13 cellular contexts compared by ENCODE assay signal in genomic region chr18:47075098-47075883, GRCh38. TPM values are rescaled to one million over a fixed set of nuclear protein-coding genes. Genes with fewer than 3 reads are reported as not detected.
DNase-seq lines count a peak whose midpoint lies in the region; ATAC-seq, FAIRE-seq and TF ChIP-seq lines count a peak whose summit lies in the region.
"Had no signal": no experiment of that assay in that cellular context is flagged by ENCODE, and none has a peak within 500 bp of the region (broad histone marks: within the 10 kb centered on the region; RNA-seq: fewer than 3 reads in every experiment).

No MANE protein-coding gene starts in this region.

- no peak for TF ChIP-seq CTCF in Calu3 (IDR thresholded peaks at IDR 0.05; ENCODE audit: unreplicated experiment)
- no peak for TF ChIP-seq CTCF in GM12878 (IDR thresholded peaks at IDR 0.05 in 2 of 3, conservative IDR thresholded peaks at IDR 0.05 in 1 of 3; ENCODE audit: control insufficient read depth in 2 of 3, extremely low read depth in 1 of 3, insufficient read depth in 1 of 3, low read depth in 3 of 3, low read length in 3 of 3)

- BruUV-seq in Calu3 (replicated peaks; lab: Mats Ljungman, UMichigan), result no TSS peak
- no TSS peak for BruUV-seq in GM12878 (replicated peaks; lab: Mats Ljungman, UMichigan)

- intact Hi-C loops in Calu3 (cut with micrococcal nuclease; ENCODE audit: unreplicated experiment), result no loop called here
- intact Hi-C loops in GM12878 (cut with micrococcal nuclease; ENCODE audit: unreplicated experiment), result no loop called here

- H3K27ac Mint-ChIP-seq in Calu3 (ENCODE audit: unreplicated experiment), result no peak overlapping the region
- no peak overlapping the region for H3K27ac Mint-ChIP-seq in activated CD4-positive, alpha-beta T cell treated with anti-CD3 and anti-CD28 coated beads, Interleukin-2, amount 10 ng/mL, durations not matched to agents 7 days and 5 days
- H3K27ac Mint-ChIP-seq: CD4-positive, CD25-positive, alpha-beta regulatory T cell had no signal

- no peaks in the 10 kb centered on the region for H3K27me3 Mint-ChIP-seq in Calu3 (ENCODE audit: unreplicated experiment)
- H3K27me3 Mint-ChIP-seq in activated CD4-positive, alpha-beta T cell treated with anti-CD3 and anti-CD28 coated beads, Interleukin-2, amount 10 ng/mL, durations not matched to agents 7 days and 5 days, result peaks cover 4% of the 10 kb centered on the region
- H3K27me3 Mint-ChIP-seq: CD4-positive, CD25-positive, alpha-beta regulatory T cell had no signal

- H3K4me1 Mint-ChIP-seq in Calu3 (ENCODE audit: low read depth, unreplicated experiment), result no peaks in the 10 kb centered on the region
- H3K4me1 Mint-ChIP-seq in activated CD4-positive, alpha-beta T cell treated with anti-CD3 and anti-CD28 coated beads, Interleukin-2, amount 10 ng/mL, durations not matched to agents 7 days and 5 days, result peaks cover 2% of the 10 kb centered on the region
- H3K4me1 Mint-ChIP-seq: CD4-positive, CD25-positive, alpha-beta regulatory T cell had no signal

- TF ChIP-seq EP300 in GM12878 (IDR thresholded peaks at IDR 0.05; ENCODE audit: borderline replicate concordance in 1 of 2, control insufficient read depth in 1 of 2, low read depth in 2 of 2, low read length in 2 of 2), result no peak

- CTCF ChIA-PET in Calu3 (lab: Charles Lee) (interaction anchor here (1.1 kb wide), 1 partner anchor 60 kb away, joined by 3 read pairs; no protein-coding TSS in a partner anchor), GM12878 (lab: Yijun Ruan, JAX) (no interaction called here)
- CTCF ChIA-PET in activated CD4-positive, alpha-beta T cell treated with anti-CD3 and anti-CD28 coated beads, Interleukin-2, amount 10 ng/mL, durations not matched to agents 7 days and 5 days (lab: Charles Lee), result interaction anchor here (0.5 kb wide), 1 partner anchor 114 kb away, joined by 3 read pairs; no protein-coding TSS in a partner anchor

- no peaks in the 10 kb centered on the region for H3K36me3 ChIP-seq in GM12878 (ENCODE audit: control insufficient read depth in 2 of 2, insufficient read depth in 2 of 2, low read length in 1 of 2)

- no peak overlapping the region for H3K9ac ChIP-seq in GM12878 (ENCODE audit: control insufficient read depth, insufficient read depth, low read length)

- no peaks in the 10 kb centered on the region for H3K79me2 ChIP-seq in GM12878 (ENCODE audit: control insufficient read depth, insufficient read depth, low read length)

- no peaks in the 10 kb centered on the region for H3K36me3 Mint-ChIP-seq in Calu3 (ENCODE audit: insufficient read depth, unreplicated experiment)
- no peaks in the 10 kb centered on the region for H3K36me3 Mint-ChIP-seq in activated CD4-positive, alpha-beta T cell treated with anti-CD3 and anti-CD28 coated beads, Interleukin-2, amount 10 ng/mL, durations not matched to agents 7 days and 5 days (ENCODE audit: low read depth)
- H3K36me3 Mint-ChIP-seq: CD4-positive, CD25-positive, alpha-beta regulatory T cell had no signal

- SMC1A ChIA-PET in GM12878 (lab: Charles Lee; ENCODE audit: uncharacterized antibody, unreplicated experiment), result interaction anchor here (1.1 to 1.3 kb wide), 3 partner anchors 8 to 127 kb away, joined by 3 read pairs; no protein-coding TSS in a partner anchor

- in situ Hi-C loops in GM12878 (cut with MboI), result no loop called here

- no peaks in the 10 kb centered on the region for H3K4me1 ChIP-seq in GM12878 (ENCODE audit: control insufficient read depth, insufficient read depth, low read length)

- TF ChIP-seq POLR2A in GM12878 (IDR thresholded peaks at IDR 0.05; ENCODE audit: low read depth, low read length), result no peak

- H3K9me3 ChIP-seq in GM12878 (replicated peaks; ENCODE audit: control insufficient read depth, insufficient read depth, low read length), result no peaks in the 10 kb centered on the region

- no peak for TF ChIP-seq RAD21 in GM12878 (IDR thresholded peaks at IDR 0.05; ENCODE audit: insufficient read depth, low read depth, low read length)

- RAD21 ChIA-PET in GM12878 (lab: Charles Lee; ENCODE audit: unreplicated experiment), result no interaction called here

- H4K20me1 ChIP-seq in GM12878 (ENCODE audit: control insufficient read depth, insufficient read depth), result no peaks in the 10 kb centered on the region

- no peak overlapping the region; the same call in 1 of the 2 replicates for H2AFZ ChIP-seq in GM12878 (ENCODE audit: control insufficient read depth, low read depth, low read length)

- H3K4me3 ChIP-seq in GM12878, result no peak overlapping the region
- H3K4me3 ChIP-seq: coronary artery had no signal

- POLR2A ChIA-PET in GM12878 (lab: Charles Lee), result no interaction called here
- POLR2A ChIA-PET in activated CD4-positive, alpha-beta T cell treated with anti-CD3 and anti-CD28 coated beads, Interleukin-2, amount 10 ng/mL, durations not matched to agents 7 days and 5 days (lab: Charles Lee), result no interaction called here

- H3K27ac ChIP-seq in GM12878 (ENCODE audit: control insufficient read depth, insufficient read depth), result no peak overlapping the region
- H3K27ac ChIP-seq: coronary artery had no signal

- H3K4me2 ChIP-seq in GM12878 (ENCODE audit: control insufficient read depth, insufficient read depth), result no peak overlapping the region

- H3K9me3 Mint-ChIP-seq in Calu3 (ENCODE audit: low read depth, unreplicated experiment), result no peaks in the 10 kb centered on the region
- no peaks in the 10 kb centered on the region for H3K9me3 Mint-ChIP-seq in activated CD4-positive, alpha-beta T cell treated with anti-CD3 and anti-CD28 coated beads, Interleukin-2, amount 10 ng/mL, durations not matched to agents 7 days and 5 days
- H3K9me3 Mint-ChIP-seq: CD4-positive, CD25-positive, alpha-beta regulatory T cell had no signal

- 43% methylated on average over 13 of the region's 13 CpGs for WGBS in GM12878 (ENCODE audit: insufficient coverage, insufficient replicate concordance, low lambda C conversion rate, missing lambda C conversion rate)

- peak; percentile 48 for ATAC-seq in GM12878
- ATAC-seq in HG03025 (IDR thresholded peaks at IDR 0.05; ENCODE audit: low FRiP score, unreplicated experiment), result no peak
- ATAC-seq in HG03045 (IDR thresholded peaks at IDR 0.05; ENCODE audit: unreplicated experiment), result no peak

- no peak overlapping the region for H3K4me3 Mint-ChIP-seq in Calu3 (ENCODE audit: low read depth, unreplicated experiment)
- no peak overlapping the region for H3K4me3 Mint-ChIP-seq in activated CD4-positive, alpha-beta T cell treated with anti-CD3 and anti-CD28 coated beads, Interleukin-2, amount 10 ng/mL, durations not matched to agents 7 days and 5 days
- H3K4me3 Mint-ChIP-seq: CD4-positive, CD25-positive, alpha-beta regulatory T cell had no signal

- no peak for FAIRE-seq in GM12878 (lab: Jason Lieb, UNC)

- no peaks in the 10 kb centered on the region; a peak in 1 of 4 replicates for H3K27me3 ChIP-seq in GM12878 (replicated peaks in 1 of 2; ENCODE audit: control insufficient read depth in 2 of 2, insufficient read depth in 2 of 2, low read length in 1 of 2)

- DNase-seq in Calu3, result peak; percentile 31
- DNase-seq in LHCN-M2 (ENCODE audit: low read depth), result peak; percentile 58
- DNase-seq in GM12878 (ENCODE audit: low read depth, low spot score), result no peak
- peak; percentile 15 for DNase-seq in left kidney (ENCODE audit: low read depth, low spot score)
- DNase-seq in activated CD8-positive, alpha-beta memory T cell treated with anti-CD3 and anti-CD28 coated beads for 24 hours, result no peak
- DNase-seq in activated CD4-positive, alpha-beta T cell treated with anti-CD3 and anti-CD28 coated beads, Interleukin-2, amount 10 ng/mL, durations not matched to agents 7 days and 5 days, result no peak
- DNase-seq: activated CD4-positive, CD25-positive, alpha-beta regulatory T cell treated with anti-CD3 and anti-CD28 coated beads, Interleukin-2, amount 50 U/mL, for 72 hours; CD4-positive, CD25-positive, alpha-beta regulatory T cell; NCI-H2029; SIG-M5 had no signal

TF ChIP-seq in GM12878, 131 proteins besides CTCF, POLR2A, EP300 and RAD21 (continues in another document):
- TF ChIP-seq STAT1 (conservative IDR thresholded peaks at IDR 0.05), result no peak
- no peak for TF ChIP-seq TAF1 (IDR thresholded peaks at IDR 0.05; ENCODE audit: borderline replicate concordance, low read depth, low read length)
- TF ChIP-seq MYC (IDR thresholded peaks at IDR 0.05; ENCODE audit: insufficient read depth, insufficient read length, insufficient replicate concordance, low read length, severe bottlenecking), result no peak
- TF ChIP-seq ZNF217 (IDR thresholded peaks at IDR 0.05), result no peak

RNA-seq across cellular contexts. Expression of gene ELOA2, which starts 39.9 kb away (rescaled TPM):
- total RNA-seq in Calu3 (2022) (not detected in 2 replicates), LHCN-M2 (2014; rRNA removed) (not detected in 2 replicates), GM12878 (2014; rRNA removed) (not detected in 2 replicates), GM12878 (2014; rRNA removed; fragmentation: Illumina TruSeq; extraction: Trizol) (not detected in 2 replicates), GM12878 (2021) (not detected in 2 replicates)
- polyA plus RNA-seq in LHCN-M2 (2012), result 0.04 TPM
- total RNA-seq in GM12878 (2013; cell fraction: nucleolus; rRNA removed), result not detected in 2 replicates
- polyA plus RNA-seq in GM12878 (2011; ENCODE audit: low read depth), result not detected
- polyA plus RNA-seq in GM12878 (2011; rRNA removed) (not detected in 2 replicates), GM12878 (2014; fragmentation: Illumina TruSeq; extraction: Trizol) (not detected in 2 replicates), GM12878 (2014; fragmentation: Nextera tagmentation; extraction: Ambion mirVana) (not detected), GM12878 (2014; rRNA removed) (not detected in 2 replicates), GM12878 (2016; fragmentation: Nextera tagmentation; extraction: Ambion mirVana) (not detected)
- not detected in 2 replicates for polyA plus RNA-seq in GM12878 (2011; cell fraction: cytosol; rRNA removed)
- polyA plus RNA-seq in GM12878 (2011; cell fraction: nucleus; rRNA removed), result not detected in 2 replicates
- not detected in 2 replicates for polyA plus RNA-seq in GM12878 (2012)
- not detected in 2 replicates for polyA minus RNA-seq in GM12878 (2011; rRNA and poly(A)+ RNA removed)
- not detected in 2 replicates for polyA minus RNA-seq in GM12878 (2011; cell fraction: cytosol; rRNA and poly(A)+ RNA removed)
- polyA minus RNA-seq in GM12878 (2011; cell fraction: nucleus; rRNA and poly(A)+ RNA removed), result not detected in 2 replicates
- not detected for total RNA-seq in activated CD4-positive, alpha-beta T cell treated with anti-CD3 and anti-CD28 coated beads, Interleukin-2, amount 10 ng/mL, durations not matched to agents 7 days and 5 days
- total RNA-seq: CD4-positive, CD25-positive, alpha-beta regulatory T cell had no signal
- polyA plus RNA-seq: CD4-positive, CD25-positive, alpha-beta regulatory T cell had no signal

Comparison
In these comparisons a context has a peak if more than half of its experiments do, and no peak if none do; other contexts are left out.
1. DNase-seq: peak in Calu3 (single experiment), LHCN-M2 (single experiment) and left kidney (single experiment); none in GM12878 (single experiment), activated CD8-positive, alpha-beta memory T cell treated with anti-CD3 and anti-CD28 coated beads for 24 hours (single experiment) and activated CD4-positive, alpha-beta T cell treated with anti-CD3 and anti-CD28 coated beads, Interleukin-2, amount 10 ng/mL, durations not matched to agents 7 days and 5 days (single experiment).